Comparison of ENCODE assay signal across 8 cellular contexts in genomic region chr1:22275626-22276395, GRCh38.
DNase-seq lines count a peak whose midpoint lies in the region; ATAC-seq and TF ChIP-seq lines count a peak whose summit lies in the region.

No MANE protein-coding gene starts in this region.

- intact Hi-C loops in colonic mucosa (cut with DNase I) (loop anchor here (5.0 to 10.0 kb wide), 3 partner anchors 139 to 171 kb away; no protein-coding TSS in a partner anchor), lower leg skin (cut with DNase I; ENCODE audit: low total_unique reads) (loop anchor here (10.0 kb wide), 1 partner anchor 141 kb away; no protein-coding TSS in a partner anchor)

- no peaks in the 10 kb centered on the region for H3K36me3 ChIP-seq in WERI-Rb-1
- no peaks in the 10 kb centered on the region for H3K36me3 ChIP-seq in colonic mucosa

- H3K4me3 ChIP-seq in WERI-Rb-1 (ENCODE audit: low read depth, low read length) = no peak overlapping the region
- no peak overlapping the region for H3K4me3 ChIP-seq in colonic mucosa
- no peak overlapping the region for H3K4me3 ChIP-seq in lower leg skin (ENCODE audit: low read depth, poor library complexity, severe bottlenecking)

- DNase-seq in GM10266 (ENCODE audit: extremely low spot score) (peak; percentile 80), NCI-H1092 treated with DMSO at 0.1 percent for 48 hours (lab: John Stamatoyannopoulos, UW) (peak; percentile 62), WERI-Rb-1 (peak; percentile 75), colonic mucosa (peak; percentile 68), lower leg skin (ENCODE audit: low spot score in 2 of 2) (peak; percentile 33 to 91), middle frontal gyrus (ENCODE audit: extremely low spot score, low spot score) (no peak)
- DNase-seq in stimulated activated CD8-positive, alpha-beta memory T cell treated with anti-CD3 and anti-CD28 coated beads, Interleukin-7, amount 100 ng/mL, for 24 hours (ENCODE audit: low read depth) = peak; percentile 6

- peak; percentile 76 for TF ChIP-seq CTCF in GM10266 (IDR thresholded peaks at IDR 0.05; ENCODE audit: control insufficient read depth, insufficient read depth, low read depth, missing control alignments)
- peak; percentile 99 for TF ChIP-seq CTCF in WERI-Rb-1 (IDR thresholded peaks at IDR 0.05; ENCODE audit: low read depth, low read length)
- TF ChIP-seq CTCF in colonic mucosa (IDR thresholded peaks at IDR 0.05) = peak; percentile 83
- no peak for TF ChIP-seq CTCF in lower leg skin (IDR thresholded peaks at IDR 0.05)

- H3K9me3 ChIP-seq in WERI-Rb-1 (ENCODE audit: severe bottlenecking) (no peaks in the 10 kb centered on the region), colonic mucosa (no peaks in the 10 kb centered on the region)

- WGBS in lower leg skin, 2 donors = 30 to 36% methylated on average over 13 to 16 of the region's 16 CpGs

- no peak overlapping the region for H3K27ac ChIP-seq in WERI-Rb-1
- no peak overlapping the region for H3K27ac ChIP-seq in colonic mucosa

- peaks cover 6% of the 10 kb centered on the region for H3K27me3 ChIP-seq in WERI-Rb-1 (ENCODE audit: insufficient read depth, low read depth, severe bottlenecking)
- no peaks in the 10 kb centered on the region for H3K27me3 ChIP-seq in colonic mucosa

- no peaks in the 10 kb centered on the region for H3K4me1 ChIP-seq in colonic mucosa

- no peak for TF ChIP-seq POLR2A in lower leg skin (IDR thresholded peaks at IDR 0.05)

- ATAC-seq in HG03571 (IDR thresholded peaks at IDR 0.05; ENCODE audit: unreplicated experiment) = no peak

- H3K9ac ChIP-seq in colonic mucosa (ENCODE audit: low read depth in 2 of 2, low read length in 2 of 2) = no peak overlapping the region

Comparison
In these comparisons a context has a peak if more than half of its experiments do, and no peak if none do; other contexts are left out.
1. CTCF ChIP-seq: peak in GM10266 (single experiment), WERI-Rb-1 (single experiment) and colonic mucosa (single experiment); none in lower leg skin (0 of 3).